In genomic region chr1:95233321-95233736, GRCh38 we compare ENCODE assay signal across 1 cellular context.
TF ChIP-seq lines count a peak whose summit lies in the region.

No MANE protein-coding gene starts in this region.

TF ChIP-seq in HepG2, 621 proteins besides CTCF, POLR2A, EP300 and RAD21 (continued from another document and continues in another):
- no peak; the same call in 1 of the 2 replicates for TF ChIP-seq ZNF280D (CRISPR knock-in tag; IDR thresholded peaks at IDR 0.05)
- no peak for TF ChIP-seq ZNF510 (CRISPR knock-in tag; IDR thresholded peaks at IDR 0.05; ENCODE audit: low read depth)
- no peak for TF ChIP-seq PAF1 (CRISPR knock-in tag; IDR thresholded peaks at IDR 0.05)
- no peak for TF ChIP-seq HHEX (CRISPR knock-in tag; IDR thresholded peaks at IDR 0.05)
- TF ChIP-seq ZNF556 (CRISPR knock-in tag; IDR thresholded peaks at IDR 0.05; ENCODE audit: borderline replicate concordance), result no peak
- TF ChIP-seq ZNF136 (CRISPR knock-in tag; IDR thresholded peaks at IDR 0.05; ENCODE audit: low read depth), result no peak
- peak; percentile 66 for TF ChIP-seq ZEB1 (IDR thresholded peaks at IDR 0.05; ENCODE audit: insufficient replicate concordance, low read depth)
- TF ChIP-seq FOXK2 (IDR thresholded peaks at IDR 0.05), result no peak
- peak; percentile 70 for TF ChIP-seq HNF4G (IDR thresholded peaks at IDR 0.05; ENCODE audit: borderline replicate concordance, low read depth, low read length)
- TF ChIP-seq HNF4G (CRISPR knock-in tag; IDR thresholded peaks at IDR 0.05; ENCODE audit: borderline replicate concordance, low read depth), result peak; percentile 86; the same call in 1 of the 2 replicates
- TF ChIP-seq U2AF2 (IDR thresholded peaks at IDR 0.05; ENCODE audit: low read depth, low read length), result no peak
- no peak for TF ChIP-seq ZFP37 (CRISPR knock-in tag; IDR thresholded peaks at IDR 0.05; ENCODE audit: borderline replicate concordance)
- TF ChIP-seq RARA (CRISPR knock-in tag; IDR thresholded peaks at IDR 0.05), result peak; percentile 39; the same call in 1 of the 2 replicates
- TF ChIP-seq ZNF12 (CRISPR knock-in tag; IDR thresholded peaks at IDR 0.05), result peak; percentile 13; the same call in 1 of the 2 replicates
- no peak for TF ChIP-seq ETV6 (CRISPR knock-in tag; conservative IDR thresholded peaks at IDR 0.05)
- no peak for TF ChIP-seq ZNF589 (CRISPR knock-in tag; conservative IDR thresholded peaks at IDR 0.05)
- no peak for TF ChIP-seq HDAC2 (CRISPR knock-in tag; IDR thresholded peaks at IDR 0.05)
- TF ChIP-seq MYC (CRISPR knock-in tag; IDR thresholded peaks at IDR 0.05; ENCODE audit: borderline replicate concordance), result no peak; the same call in 1 of the 2 replicates
- no peak for TF ChIP-seq ZNF782 (CRISPR knock-in tag; IDR thresholded peaks at IDR 0.05; ENCODE audit: borderline replicate concordance)
- TF ChIP-seq ZNF224 (CRISPR knock-in tag; IDR thresholded peaks at IDR 0.05), result no peak
- TF ChIP-seq ZFP82 (CRISPR knock-in tag; IDR thresholded peaks at IDR 0.05; ENCODE audit: borderline replicate concordance), result 0 out of 2 replicates have a peak, but pooled peaks have one; percentile 1
- no peak for TF ChIP-seq ZNF142 (CRISPR knock-in tag; IDR thresholded peaks at IDR 0.05)
- TF ChIP-seq KIAA2018 (CRISPR knock-in tag; IDR thresholded peaks at IDR 0.05; ENCODE audit: borderline replicate concordance), result no peak
- TF ChIP-seq MBD4 (IDR thresholded peaks at IDR 0.05; ENCODE audit: borderline replicate concordance, low read length), result no peak
- TF ChIP-seq PHB2 (IDR thresholded peaks at IDR 0.05; ENCODE audit: partially characterized antibody), result no peak
- TF ChIP-seq ZNF704 (CRISPR knock-in tag; IDR thresholded peaks at IDR 0.05; ENCODE audit: borderline replicate concordance), result no peak
- TF ChIP-seq RXRB (CRISPR knock-in tag; IDR thresholded peaks at IDR 0.05; ENCODE audit: borderline replicate concordance), result peak; percentile 17; the same call in 1 of the 2 replicates
- 0 out of 2 replicates have a peak, but pooled peaks have one; percentile 28 for TF ChIP-seq ARNT2 (CRISPR knock-in tag; IDR thresholded peaks at IDR 0.05; ENCODE audit: low read depth)
- no peak for TF ChIP-seq MBNL3 (CRISPR knock-in tag; conservative IDR thresholded peaks at IDR 0.05)
- no peak for TF ChIP-seq GFI1 (CRISPR knock-in tag; IDR thresholded peaks at IDR 0.05; ENCODE audit: borderline replicate concordance)
- no peak for TF ChIP-seq SNAI1 (CRISPR knock-in tag; IDR thresholded peaks at IDR 0.05; ENCODE audit: borderline replicate concordance)
- TF ChIP-seq ARID5B (CRISPR knock-in tag; IDR thresholded peaks at IDR 0.05), result no peak
- TF ChIP-seq ZNF598 (CRISPR knock-in tag; IDR thresholded peaks at IDR 0.05; ENCODE audit: borderline replicate concordance), result 0 out of 2 replicates have a peak, but pooled peaks have one; percentile 21
- peak; percentile 32; the same call in 1 of the 2 replicates for TF ChIP-seq NR2F6 (IDR thresholded peaks at IDR 0.05)
- peak; percentile 51; the same call in 1 of the 2 replicates for TF ChIP-seq NR2F6 (CRISPR knock-in tag; IDR thresholded peaks at IDR 0.05)
- no peak for TF ChIP-seq POLR2AphosphoS2 (IDR thresholded peaks at IDR 0.05; ENCODE audit: low read depth, low read length)
- no peak for TF ChIP-seq SETDB1 (CRISPR knock-in tag; IDR thresholded peaks at IDR 0.05; ENCODE audit: borderline replicate concordance)
- no peak for TF ChIP-seq ZNF235 (CRISPR knock-in tag; IDR thresholded peaks at IDR 0.05; ENCODE audit: borderline replicate concordance)
- no peak for TF ChIP-seq NR3C1 (CRISPR knock-in tag; IDR thresholded peaks at IDR 0.05)
- no peak for TF ChIP-seq ZNF746 (CRISPR knock-in tag; IDR thresholded peaks at IDR 0.05)
- no peak for TF ChIP-seq ZNF431 (CRISPR knock-in tag; IDR thresholded peaks at IDR 0.05; ENCODE audit: borderline replicate concordance, low read depth)
- TF ChIP-seq ZNF816 (CRISPR knock-in tag; IDR thresholded peaks at IDR 0.05; ENCODE audit: borderline replicate concordance), result no peak
